Comparison of ENCODE assay signal across 16 cellular contexts in genomic region chr7:45347804-45348203, GRCh38.
DNase-seq lines count a peak whose midpoint lies in the region; ATAC-seq and TF ChIP-seq lines count a peak whose summit lies in the region.
"Had no signal": no experiment of that assay in that cellular context is flagged by ENCODE, and none has a peak within 500 bp of the region (broad histone marks: within the 10 kb centered on the region; RNA-seq: fewer than 3 reads in every experiment).

No MANE protein-coding gene starts in this region.

- in situ Hi-C loops in SK-MEL-5 (cut with HindIII; ENCODE audit: low pct_unique_long_range_greater_than_20kb, low sequenced_read_pairs), result no loop called here

- TF ChIP-seq CTCF in AG10803 (conservative IDR thresholded peaks at IDR 0.05; ENCODE audit: low read length), result no peak
- no peak for TF ChIP-seq CTCF in foreskin fibroblast (IDR thresholded peaks at IDR 0.05; ENCODE audit: low read depth, low read length)

- no peak for TF ChIP-seq POLR2A in GM18505 (IDR thresholded peaks at IDR 0.05; ENCODE audit: borderline replicate concordance, extremely low read depth, insufficient read depth, insufficient read length)

- DNase-seq in AG10803 (ENCODE audit: low read depth), result peak; percentile 47
- peak; percentile 80 for DNase-seq in H4 (ENCODE audit: low spot score)
- peak; percentile 94 for DNase-seq in SK-MEL-5 (ENCODE audit: low read depth, low spot score)
- DNase-seq in foreskin fibroblast, result peak; percentile 55 to 86
- DNase-seq in Right ventricle myocardium superior, result no peak
- DNase-seq: activated CD8-positive, alpha-beta memory T cell treated with anti-CD3 and anti-CD28 coated beads for 24 hours; Calu3; heart left ventricle; KBM-7; mucosa of descending colon; NCI-H526; T-cell had no signal

- intact Hi-C loops in Right ventricle myocardium superior (cut with DNase I), result no loop called here

- ATAC-seq in GM18505 (IDR thresholded peaks at IDR 0.05; ENCODE audit: unreplicated experiment), result no peak
- no peak for ATAC-seq in GM18861 (IDR thresholded peaks at IDR 0.05; ENCODE audit: unreplicated experiment)
- ATAC-seq in GM21526 (IDR thresholded peaks at IDR 0.05; ENCODE audit: low FRiP score, unreplicated experiment), result no peak
- no peak for ATAC-seq in Right ventricle myocardium superior (ENCODE audit: poor library complexity)
- ATAC-seq: activated naive CD4-positive, alpha-beta T cell treated with anti-CD3 and anti-CD28 coated beads, Interleukin-2, amount 50 U/mL, for 72 hours; heart left ventricle; mucosa of descending colon; T-cell had no signal

- no peak overlapping the region for H3K4me3 ChIP-seq in AG10803 (ENCODE audit: low read length)
- no peak overlapping the region for H3K4me3 ChIP-seq in foreskin fibroblast (ENCODE audit: low read depth in 1 of 2, low read length in 2 of 2)
- H3K4me3 ChIP-seq: heart left ventricle, mucosa of descending colon had no signal
